ENCODE assay signal across 8 cellular contexts in the genomic region with DNA sequence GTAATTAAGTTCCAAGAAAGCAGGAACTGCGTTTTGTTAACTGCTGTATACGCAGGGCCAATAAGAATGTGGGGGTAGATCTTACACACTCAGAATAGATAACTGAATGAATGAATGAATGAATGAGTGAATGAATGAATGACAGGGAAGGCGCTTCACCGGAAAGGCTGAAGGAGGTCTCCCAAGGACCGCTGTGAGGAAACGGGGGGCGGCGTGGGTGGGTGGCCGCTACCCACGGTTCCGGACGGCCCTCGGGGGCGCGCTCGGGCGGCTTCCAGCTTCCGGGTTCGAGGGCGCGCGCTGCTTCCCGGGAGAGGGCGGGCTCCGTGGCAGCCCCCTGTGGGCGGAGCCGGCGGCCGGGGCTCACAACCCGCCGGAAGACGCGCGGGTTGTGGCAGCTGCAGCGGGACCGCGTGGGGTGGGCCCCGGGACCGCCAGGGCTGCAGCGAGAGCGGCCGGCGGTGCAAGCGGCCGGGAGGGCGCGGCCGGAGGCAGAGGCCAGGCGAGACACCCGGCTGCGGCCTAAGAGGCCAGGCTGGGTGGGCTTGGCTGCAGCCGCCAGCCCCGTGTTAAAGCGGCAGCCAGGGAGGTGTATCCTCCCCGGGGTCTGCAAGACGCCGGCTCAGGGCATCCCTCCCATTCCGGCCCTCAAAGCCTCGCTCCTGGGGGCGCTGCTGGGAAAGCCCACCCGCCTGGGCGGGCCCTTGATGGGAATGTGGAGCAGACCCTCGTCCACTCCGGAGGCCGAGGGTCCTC. TPM values are rescaled to one million over a fixed set of nuclear protein-coding genes. Genes with fewer than 3 reads are reported as not detected.
A peak's percentile ranks its signal among the peaks of the same experiment; 100 is the strongest.
DNase-seq lines count a peak whose midpoint lies in the region; ATAC-seq and TF ChIP-seq lines count a peak whose summit lies in the region.

TSS of gene ZFP69 (plus strand) at position 367 of the 756 bp plus-strand sequence. CDS start 2,072 bp downstream, outside the sequence.

- no peak within 1 kb of the TSS for H3K18ac ChIP-seq in H9 (ENCODE audit: insufficient read length, low read depth, low read length)

- peaks cover 16% of the 10 kb centered on the region for H3K9me3 ChIP-seq in DOHH2 (ENCODE audit: control insufficient read depth, insufficient read depth, low read length)
- H3K9me3 ChIP-seq in H9 (ENCODE audit: control insufficient read depth, low read depth, low read length) = peaks cover 6% of the 10 kb centered on the region
- peaks cover 21% of the 10 kb centered on the region for H3K9me3 ChIP-seq in WERI-Rb-1 (ENCODE audit: severe bottlenecking)
- peaks cover 12 to 28% of the 10 kb centered on the region in 2 donors for H3K9me3 ChIP-seq in breast epithelium

- H3K9ac ChIP-seq in H9 (ENCODE audit: extremely low read depth, insufficient read length, low read length) = peak within 1 kb of the TSS; percentile 32

- H3K9me2 ChIP-seq in DOHH2 (replicated peaks; ENCODE audit: control insufficient read depth, low read length) = no peaks in the 10 kb centered on the region

- H4K91ac ChIP-seq in H9 (ENCODE audit: insufficient read length, low read depth, low read length) = no peak within 1 kb of the TSS

- no peak within 1 kb of the TSS; a peak in 1 of 7 replicates for H3K27ac Mint-ChIP-seq in H9

- peak within 1 kb of the TSS; percentile 81 to 90 for H3K4me3 Mint-ChIP-seq in H9

- H2BK5ac ChIP-seq in H9 (ENCODE audit: insufficient read length, low read length) = no peak within 1 kb of the TSS

- intact Hi-C loops in breast epithelium (cut with DNase I; ENCODE audit: low total_unique reads) = no loop called here

- no peaks in the 10 kb centered on the region; the same call in 1 of the 2 replicates for H3K27me3 Mint-ChIP-seq in H9 (ENCODE audit: low read depth)

- H3K9me3 Mint-ChIP-seq in H9 = peaks cover 19 to 33% of the 10 kb centered on the region in 2 experiments

- H2BK12ac ChIP-seq in H9 (ENCODE audit: insufficient read length, low read depth, low read length) = no peak within 1 kb of the TSS

- H3K23me2 ChIP-seq in H9 (ENCODE audit: insufficient read length, low read depth, low read length, poor library complexity, severe bottlenecking) = peaks cover 4% of the 10 kb centered on the region

- no peaks in the 10 kb centered on the region; the same call in 1 of the 2 replicates for H3F3A ChIP-seq in DOHH2 (ENCODE audit: control insufficient read depth, insufficient read depth)

- peak; percentile 27 for TF ChIP-seq CTCF in DOHH2 (IDR thresholded peaks at IDR 0.05; ENCODE audit: low read depth, low read length, poor library complexity, severe bottlenecking)
- TF ChIP-seq CTCF in H9 (conservative IDR thresholded peaks at IDR 0.05) = no peak
- no peak for TF ChIP-seq CTCF in WERI-Rb-1 (IDR thresholded peaks at IDR 0.05; ENCODE audit: low read depth, low read length)
- no peak for TF ChIP-seq CTCF in breast epithelium (IDR thresholded peaks at IDR 0.05)

- no peak within 1 kb of the TSS for H4K5ac ChIP-seq in H9 (ENCODE audit: insufficient read length, low read depth, low read length)

- H3K4me2 ChIP-seq in DOHH2 (ENCODE audit: low read length) (peak within 1 kb of the TSS; percentile 80), H9 (ENCODE audit: insufficient read depth, insufficient read length, low read length) (peak within 1 kb of the TSS; percentile 86)

- peaks cover 23% of the 10 kb centered on the region for H3K36me3 ChIP-seq in DOHH2 (ENCODE audit: control insufficient read depth, low read length)
- peaks cover 10% of the 10 kb centered on the region for H3K36me3 ChIP-seq in WERI-Rb-1
- no peaks in the 10 kb centered on the region for H3K36me3 ChIP-seq in breast epithelium

- H3K27ac ChIP-seq in DOHH2 (ENCODE audit: low read depth, low read length) = no peak within 1 kb of the TSS
- H3K27ac ChIP-seq in H9 (ENCODE audit: insufficient read length, low read depth, low read length) = no peak within 1 kb of the TSS
- H3K27ac ChIP-seq in WERI-Rb-1 = peak within 1 kb of the TSS; percentile 57
- H3K27ac ChIP-seq in breast epithelium = peak within 1 kb of the TSS; percentile 2 to 19

- H3T11ph ChIP-seq in H9 (ENCODE audit: low read length) = no peak within 1 kb of the TSS

- peaks cover 10 to 11% of the 10 kb centered on the region in 2 experiments for H3K4me1 Mint-ChIP-seq in H9

- H3K79me1 ChIP-seq in H9 (ENCODE audit: insufficient read depth, low read depth, low read length, poor library complexity, severe bottlenecking) = no peaks in the 10 kb centered on the region

- H3K14ac ChIP-seq in H9 (ENCODE audit: insufficient read depth, low read length) = no peak within 1 kb of the TSS

- peaks cover 10 to 16% (median 13%) of the 10 kb centered on the region in 3 experiments for H3K36me3 Mint-ChIP-seq in H9 (ENCODE audit: insufficient read depth in 1 of 3, low read depth in 3 of 3)

- no peaks in the 10 kb centered on the region for H3K27me3 ChIP-seq in DOHH2 (ENCODE audit: control insufficient read depth, low read length)
- no peaks in the 10 kb centered on the region for H3K27me3 ChIP-seq in H9 (ENCODE audit: insufficient read depth, low read length)
- H3K27me3 ChIP-seq in WERI-Rb-1 (ENCODE audit: insufficient read depth, low read depth, severe bottlenecking) = no peaks in the 10 kb centered on the region
- H3K27me3 ChIP-seq in breast epithelium = no peaks in the 10 kb centered on the region

- peak; percentile 69 for DNase-seq in H9
- DNase-seq in NCI-H146 treated with DMSO at 0.1 percent for 48 hours (lab: John Stamatoyannopoulos, UW; ENCODE audit: unreplicated experiment) = peak; percentile 25
- peak; percentile 81 for DNase-seq in WERI-Rb-1
- peak in 1 of 2 donors; percentile 24 for DNase-seq in breast epithelium (ENCODE audit: low spot score in 2 of 2)
- DNase-seq in inferior parietal cortex (ENCODE audit: extremely low spot score) = peak; percentile 12
- peak; percentile 69 for DNase-seq in stimulated activated CD4-positive, alpha-beta T cell treated with anti-CD3 and anti-CD28 coated beads, Interleukin-12 subunit alpha, Interleukin-12 subunit beta, amount 100 ng/mL, for 4 hours

- H2AK5ac ChIP-seq in H9 (ENCODE audit: insufficient read length, low read length) = no peak within 1 kb of the TSS

- no CpG with 5 or more reads among the region's 65 CpGs for WGBS in H9 (ENCODE audit: extremely low coverage, insufficient read length, low lambda C conversion rate)

- TF ChIP-seq POLR2A in breast epithelium (IDR thresholded peaks at IDR 0.05) = no peak

- no peak within 1 kb of the TSS for H2BK120ac ChIP-seq in H9 (ENCODE audit: low read depth, low read length, poor library complexity, severe bottlenecking)

- H3K56ac ChIP-seq in H9 (ENCODE audit: insufficient read length, low read depth, low read length) = no peak within 1 kb of the TSS

- no peak within 1 kb of the TSS for H3K23ac ChIP-seq in H9 (ENCODE audit: insufficient read length, low read depth, low read length)

- H4K20me1 ChIP-seq in DOHH2 (ENCODE audit: control insufficient read depth, insufficient read depth, low read depth, low read length) (no peaks in the 10 kb centered on the region), H9 (ENCODE audit: control insufficient read depth, insufficient read depth, insufficient read length) (no peaks in the 10 kb centered on the region)

- ATAC-seq in GM21367 (IDR thresholded peaks at IDR 0.05; ENCODE audit: unreplicated experiment) = no peak

- peaks cover 9% of the 10 kb centered on the region for H3K79me2 ChIP-seq in DOHH2 (ENCODE audit: control insufficient read depth, low read length)
- no peaks in the 10 kb centered on the region for H3K79me2 ChIP-seq in H9 (ENCODE audit: insufficient read depth, low read length)

- H2BK15ac ChIP-seq in H9 (ENCODE audit: low read depth, low read length) = no peak within 1 kb of the TSS

- H3K4me1 ChIP-seq in DOHH2 (ENCODE audit: control insufficient read depth, low read length) (peaks cover 27% of the 10 kb centered on the region), H9 (ENCODE audit: insufficient read depth, low read length) (no peaks in the 10 kb centered on the region), breast epithelium (peaks cover 0 to 3% of the 10 kb centered on the region in 2 donors)

- no peak within 1 kb of the TSS for H2BK20ac ChIP-seq in H9 (ENCODE audit: low read depth, low read length, poor library complexity, severe bottlenecking)

- peak within 1 kb of the TSS; percentile 76 for H3K4me3 ChIP-seq in DOHH2 (ENCODE audit: low read length)
- H3K4me3 ChIP-seq in WERI-Rb-1 (ENCODE audit: low read depth, low read length) = peak within 1 kb of the TSS; percentile 94
- H3K4me3 ChIP-seq in breast epithelium = peak within 1 kb of the TSS; percentile 76 to 87 (median 79)

- H3K4ac ChIP-seq in H9 (ENCODE audit: low read depth, low read length) = no peak within 1 kb of the TSS

- H4K8ac ChIP-seq in H9 (replicated peaks; ENCODE audit: insufficient read length, low read depth, low read length) = no peak within 1 kb of the TSS

- H2AFZ ChIP-seq in H9 (ENCODE audit: low read length) = peak within 1 kb of the TSS; percentile 54

RNA-seq across cellular contexts. Expression of gene ZFP69, which starts in this region (rescaled TPM):
- total RNA-seq in H9 (2021) (6.8 and 7.6 TPM in 2 replicates), breast epithelium (1 to 10 TPM; 2.2 to 4.8 (median 4.6) TPM)

Comparison
In these comparisons a context has a peak if more than half of its experiments do, and no peak if none do; other contexts are left out.
1. H3K27ac ChIP-seq: peak in WERI-Rb-1 (single experiment) and breast epithelium (2 of 2); none in DOHH2 (single experiment) and H9 (single experiment).
2. Peak in every context shown above with its lines, with median percentiles within 50 percentile points of each other: H3K4me3 ChIP-seq.